Comparison of ENCODE assay signal across 1 cellular context in the genomic region with DNA sequence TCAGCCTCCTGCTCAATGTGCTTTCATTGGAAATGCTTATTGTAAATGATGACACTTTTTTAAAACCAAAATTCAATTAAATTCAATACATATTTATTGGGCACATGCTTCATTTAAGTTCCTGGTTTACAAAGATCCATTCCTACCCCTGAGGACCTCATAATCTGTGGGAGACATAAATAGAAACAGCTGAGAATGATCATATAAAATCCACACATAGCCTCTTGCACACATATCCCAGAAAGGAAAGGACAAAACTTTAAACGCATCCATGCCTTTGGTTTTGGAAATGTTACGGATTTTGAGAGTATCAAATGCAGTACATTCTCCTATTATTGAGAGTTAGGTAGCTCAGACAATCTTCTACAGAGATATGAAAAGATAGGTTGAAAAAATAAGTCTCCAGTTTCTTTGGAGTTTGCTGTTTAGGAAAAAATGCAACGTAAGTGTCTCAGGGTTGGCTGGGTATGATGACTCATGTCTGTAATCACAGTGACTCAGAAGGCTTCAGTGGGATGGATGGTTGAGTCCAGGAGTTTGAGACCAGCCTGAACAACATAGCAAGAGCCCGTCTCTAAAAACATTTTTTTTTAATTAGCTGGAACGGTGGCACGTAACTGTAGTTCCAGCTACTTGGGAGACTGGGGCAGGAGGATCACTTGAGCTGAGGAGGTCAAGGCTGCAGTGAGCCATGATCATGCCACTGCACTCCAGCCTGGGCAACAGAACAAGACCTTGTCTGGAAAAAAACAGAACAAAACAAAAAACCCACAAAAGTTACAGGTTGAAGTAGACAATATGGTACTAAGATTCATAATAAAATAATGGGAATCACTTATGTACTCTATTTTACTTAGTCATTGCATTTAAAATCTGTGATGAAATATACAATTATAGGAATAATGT.
TF ChIP-seq lines count a peak whose summit lies in the region.

No MANE protein-coding gene starts in this region.

TF ChIP-seq in K562, 482 proteins besides CTCF, POLR2A, EP300 and RAD21 (continued from another document):
- TF ChIP-seq, protein P1, sequence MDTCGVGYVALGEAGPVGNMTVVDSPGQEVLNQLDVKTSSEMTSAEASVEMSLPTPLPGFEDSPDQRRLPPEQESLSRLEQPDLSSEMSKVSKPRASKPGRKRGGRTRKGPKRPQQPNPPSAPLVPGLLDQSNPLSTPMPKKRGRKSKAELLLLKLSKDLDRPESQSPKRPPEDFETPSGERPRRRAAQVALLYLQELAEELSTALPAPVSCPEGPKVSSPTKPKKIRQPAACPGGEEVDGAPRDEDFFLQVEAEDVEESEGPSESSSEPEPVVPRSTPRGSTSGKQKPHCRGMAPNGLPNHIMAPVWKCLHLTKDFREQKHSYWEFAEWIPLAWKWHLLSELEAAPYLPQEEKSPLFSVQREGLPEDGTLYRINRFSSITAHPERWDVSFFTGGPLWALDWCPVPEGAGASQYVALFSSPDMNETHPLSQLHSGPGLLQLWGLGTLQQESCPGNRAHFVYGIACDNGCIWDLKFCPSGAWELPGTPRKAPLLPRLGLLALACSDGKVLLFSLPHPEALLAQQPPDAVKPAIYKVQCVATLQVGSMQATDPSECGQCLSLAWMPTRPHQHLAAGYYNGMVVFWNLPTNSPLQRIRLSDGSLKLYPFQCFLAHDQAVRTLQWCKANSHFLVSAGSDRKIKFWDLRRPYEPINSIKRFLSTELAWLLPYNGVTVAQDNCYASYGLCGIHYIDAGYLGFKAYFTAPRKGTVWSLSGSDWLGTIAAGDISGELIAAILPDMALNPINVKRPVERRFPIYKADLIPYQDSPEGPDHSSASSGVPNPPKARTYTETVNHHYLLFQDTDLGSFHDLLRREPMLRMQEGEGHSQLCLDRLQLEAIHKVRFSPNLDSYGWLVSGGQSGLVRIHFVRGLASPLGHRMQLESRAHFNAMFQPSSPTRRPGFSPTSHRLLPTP (IDR thresholded peaks at IDR 0.05; ENCODE audit: borderline replicate concordance, extremely low read depth, insufficient read length), result peak; percentile 47
- no peak for TF ChIP-seq ZNF311 (CRISPR knock-in tag; IDR thresholded peaks at IDR 0.05)
- TF ChIP-seq TOE1 (IDR thresholded peaks at IDR 0.05; ENCODE audit: borderline replicate concordance), result 0 out of 2 replicates have a peak, but pooled peaks have one; percentile 19
- no peak for TF ChIP-seq TOE1 (CRISPR knock-in tag; IDR thresholded peaks at IDR 0.05; ENCODE audit: borderline replicate concordance, low read depth)
- no peak for TF ChIP-seq MTF1 (CRISPR knock-in tag; IDR thresholded peaks at IDR 0.05; ENCODE audit: borderline replicate concordance)
- no peak for TF ChIP-seq KDM5B (IDR thresholded peaks at IDR 0.05; ENCODE audit: insufficient replicate concordance, low read depth, low read length)
- TF ChIP-seq MAFK (IDR thresholded peaks at IDR 0.05; ENCODE audit: low read length), result peak; percentile 90
- TF ChIP-seq MECOM (CRISPR knock-in tag; IDR thresholded peaks at IDR 0.05), result no peak
- TF ChIP-seq NR2C1 (IDR thresholded peaks at IDR 0.05), result no peak
- 0 out of 2 replicates have a peak, but pooled peaks have one; percentile 1 for TF ChIP-seq NR2C1 (tag; IDR thresholded peaks at IDR 0.05)
- TF ChIP-seq ADNP (tag; IDR thresholded peaks at IDR 0.05), result peak; percentile 97
- TF ChIP-seq EGR1 (conservative IDR thresholded peaks at IDR 0.05), result no peak
